1 cellular context compared by ENCODE assay signal in the genomic region with DNA sequence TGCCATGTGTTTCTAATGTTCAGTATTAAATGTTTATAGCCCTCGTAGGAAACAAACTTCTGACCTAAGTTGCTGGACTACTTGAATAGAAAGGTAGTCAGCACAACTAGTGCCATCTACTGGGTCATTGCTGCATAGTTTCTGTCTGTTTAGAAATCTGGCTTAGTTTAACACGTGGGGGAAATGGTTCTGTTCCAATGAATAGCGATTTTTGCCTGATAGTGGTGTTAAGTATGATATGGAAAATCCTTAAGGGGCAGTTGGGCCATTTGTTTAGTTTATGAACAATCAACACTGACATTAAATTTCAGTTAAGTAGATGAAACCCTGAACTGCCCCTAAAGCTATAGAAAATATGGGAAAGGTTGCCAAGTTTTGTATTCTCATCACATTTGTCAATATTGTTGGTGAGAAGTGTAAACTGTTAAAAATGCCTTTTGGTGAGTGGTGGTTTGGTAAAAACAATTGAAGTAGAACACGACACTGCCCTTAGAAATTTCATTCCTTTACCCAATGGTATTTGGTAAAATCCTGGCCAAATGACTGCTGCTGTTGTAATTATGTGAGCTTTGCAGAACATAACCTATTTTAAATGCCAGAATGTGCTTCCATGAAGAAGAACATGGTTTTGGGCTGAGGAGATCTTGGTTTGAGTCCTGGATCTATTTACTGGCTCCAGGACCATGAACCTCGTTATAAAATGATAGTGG.
TF ChIP-seq lines count a peak whose summit lies in the region.

No MANE protein-coding gene starts in this region.

TF ChIP-seq in HepG2, 621 proteins besides CTCF, POLR2A, EP300 and RAD21 (continued from another document and continues in another):
- TF ChIP-seq, protein P1, sequence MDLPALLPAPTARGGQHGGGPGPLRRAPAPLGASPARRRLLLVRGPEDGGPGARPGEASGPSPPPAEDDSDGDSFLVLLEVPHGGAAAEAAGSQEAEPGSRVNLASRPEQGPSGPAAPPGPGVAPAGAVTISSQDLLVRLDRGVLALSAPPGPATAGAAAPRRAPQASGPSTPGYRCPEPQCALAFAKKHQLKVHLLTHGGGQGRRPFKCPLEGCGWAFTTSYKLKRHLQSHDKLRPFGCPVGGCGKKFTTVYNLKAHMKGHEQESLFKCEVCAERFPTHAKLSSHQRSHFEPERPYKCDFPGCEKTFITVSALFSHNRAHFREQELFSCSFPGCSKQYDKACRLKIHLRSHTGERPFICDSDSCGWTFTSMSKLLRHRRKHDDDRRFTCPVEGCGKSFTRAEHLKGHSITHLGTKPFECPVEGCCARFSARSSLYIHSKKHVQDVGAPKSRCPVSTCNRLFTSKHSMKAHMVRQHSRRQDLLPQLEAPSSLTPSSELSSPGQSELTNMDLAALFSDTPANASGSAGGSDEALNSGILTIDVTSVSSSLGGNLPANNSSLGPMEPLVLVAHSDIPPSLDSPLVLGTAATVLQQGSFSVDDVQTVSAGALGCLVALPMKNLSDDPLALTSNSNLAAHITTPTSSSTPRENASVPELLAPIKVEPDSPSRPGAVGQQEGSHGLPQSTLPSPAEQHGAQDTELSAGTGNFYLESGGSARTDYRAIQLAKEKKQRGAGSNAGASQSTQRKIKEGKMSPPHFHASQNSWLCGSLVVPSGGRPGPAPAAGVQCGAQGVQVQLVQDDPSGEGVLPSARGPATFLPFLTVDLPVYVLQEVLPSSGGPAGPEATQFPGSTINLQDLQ (CRISPR knock-in tag; IDR thresholded peaks at IDR 0.05): no peak
- TF ChIP-seq ZBTB20 (CRISPR knock-in tag; IDR thresholded peaks at IDR 0.05; ENCODE audit: borderline replicate concordance, low read depth) (no peak), KDM5A (IDR thresholded peaks at IDR 0.05; ENCODE audit: borderline replicate concordance, low read length) (no peak), NRL (CRISPR knock-in tag; IDR thresholded peaks at IDR 0.05; ENCODE audit: borderline replicate concordance) (no peak), HHEX (CRISPR knock-in tag; IDR thresholded peaks at IDR 0.05) (no peak), GZF1 (CRISPR knock-in tag; IDR thresholded peaks at IDR 0.05) (no peak), TCF7 (IDR thresholded peaks at IDR 0.05; ENCODE audit: low read depth) (no peak), HMG20A (CRISPR knock-in tag; IDR thresholded peaks at IDR 0.05; ENCODE audit: borderline replicate concordance) (peak; percentile 22; the same call in 1 of the 2 replicates), ZFP36L1 (CRISPR knock-in tag; IDR thresholded peaks at IDR 0.05) (no peak; the same call in 1 of the 2 replicates), ZNF7 (CRISPR knock-in tag; IDR thresholded peaks at IDR 0.05) (no peak), GTF2F1 (IDR thresholded peaks at IDR 0.05; ENCODE audit: low read length) (no peak), ZNF776 (CRISPR knock-in tag; IDR thresholded peaks at IDR 0.05) (no peak), ZNF274 (CRISPR knock-in tag; IDR thresholded peaks at IDR 0.05) (no peak), DMAP1 (CRISPR knock-in tag; IDR thresholded peaks at IDR 0.05) (no peak), THAP11 (CRISPR knock-in tag; IDR thresholded peaks at IDR 0.05) (no peak), GATA4 (IDR thresholded peaks at IDR 0.05; ENCODE audit: borderline replicate concordance, low read depth) (no peak), ZSCAN30 (CRISPR knock-in tag; IDR thresholded peaks at IDR 0.05) (no peak), ZNF781 (CRISPR knock-in tag; IDR thresholded peaks at IDR 0.05; ENCODE audit: borderline replicate concordance, not compliant biosample characterization) (no peak), ZNF768 (CRISPR knock-in tag; IDR thresholded peaks at IDR 0.05) (no peak), DR1 (CRISPR knock-in tag; IDR thresholded peaks at IDR 0.05) (no peak), FOXA3 (CRISPR knock-in tag; IDR thresholded peaks at IDR 0.05) (0 out of 2 replicates have a peak, but pooled peaks have one; percentile 39), SRSF1 (optimal IDR thresholded peaks at IDR 0.05; ENCODE audit: low read depth, low read length) (no peak), ZSCAN22 (CRISPR knock-in tag; IDR thresholded peaks at IDR 0.05) (no peak), MXD4 (CRISPR knock-in tag; IDR thresholded peaks at IDR 0.05) (no peak), GFI1 (CRISPR knock-in tag; IDR thresholded peaks at IDR 0.05; ENCODE audit: borderline replicate concordance) (0 out of 2 replicates have a peak, but pooled peaks have one; percentile 35), NFYC (CRISPR knock-in tag; IDR thresholded peaks at IDR 0.05) (no peak), TBL1XR1 (IDR thresholded peaks at IDR 0.05; ENCODE audit: borderline replicate concordance, low read length, partially characterized antibody) (peak; percentile 26), ZNF550 (CRISPR knock-in tag; IDR thresholded peaks at IDR 0.05; ENCODE audit: borderline replicate concordance) (no peak)
- TF ChIP-seq, protein P2, sequence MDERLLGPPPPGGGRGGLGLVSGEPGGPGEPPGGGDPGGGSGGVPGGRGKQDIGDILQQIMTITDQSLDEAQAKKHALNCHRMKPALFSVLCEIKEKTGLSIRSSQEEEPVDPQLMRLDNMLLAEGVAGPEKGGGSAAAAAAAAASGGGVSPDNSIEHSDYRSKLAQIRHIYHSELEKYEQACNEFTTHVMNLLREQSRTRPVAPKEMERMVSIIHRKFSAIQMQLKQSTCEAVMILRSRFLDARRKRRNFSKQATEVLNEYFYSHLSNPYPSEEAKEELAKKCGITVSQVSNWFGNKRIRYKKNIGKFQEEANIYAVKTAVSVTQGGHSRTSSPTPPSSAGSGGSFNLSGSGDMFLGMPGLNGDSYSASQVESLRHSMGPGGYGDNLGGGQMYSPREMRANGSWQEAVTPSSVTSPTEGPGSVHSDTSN (CRISPR knock-in tag; IDR thresholded peaks at IDR 0.05): no peak
- TF ChIP-seq, protein P3, sequence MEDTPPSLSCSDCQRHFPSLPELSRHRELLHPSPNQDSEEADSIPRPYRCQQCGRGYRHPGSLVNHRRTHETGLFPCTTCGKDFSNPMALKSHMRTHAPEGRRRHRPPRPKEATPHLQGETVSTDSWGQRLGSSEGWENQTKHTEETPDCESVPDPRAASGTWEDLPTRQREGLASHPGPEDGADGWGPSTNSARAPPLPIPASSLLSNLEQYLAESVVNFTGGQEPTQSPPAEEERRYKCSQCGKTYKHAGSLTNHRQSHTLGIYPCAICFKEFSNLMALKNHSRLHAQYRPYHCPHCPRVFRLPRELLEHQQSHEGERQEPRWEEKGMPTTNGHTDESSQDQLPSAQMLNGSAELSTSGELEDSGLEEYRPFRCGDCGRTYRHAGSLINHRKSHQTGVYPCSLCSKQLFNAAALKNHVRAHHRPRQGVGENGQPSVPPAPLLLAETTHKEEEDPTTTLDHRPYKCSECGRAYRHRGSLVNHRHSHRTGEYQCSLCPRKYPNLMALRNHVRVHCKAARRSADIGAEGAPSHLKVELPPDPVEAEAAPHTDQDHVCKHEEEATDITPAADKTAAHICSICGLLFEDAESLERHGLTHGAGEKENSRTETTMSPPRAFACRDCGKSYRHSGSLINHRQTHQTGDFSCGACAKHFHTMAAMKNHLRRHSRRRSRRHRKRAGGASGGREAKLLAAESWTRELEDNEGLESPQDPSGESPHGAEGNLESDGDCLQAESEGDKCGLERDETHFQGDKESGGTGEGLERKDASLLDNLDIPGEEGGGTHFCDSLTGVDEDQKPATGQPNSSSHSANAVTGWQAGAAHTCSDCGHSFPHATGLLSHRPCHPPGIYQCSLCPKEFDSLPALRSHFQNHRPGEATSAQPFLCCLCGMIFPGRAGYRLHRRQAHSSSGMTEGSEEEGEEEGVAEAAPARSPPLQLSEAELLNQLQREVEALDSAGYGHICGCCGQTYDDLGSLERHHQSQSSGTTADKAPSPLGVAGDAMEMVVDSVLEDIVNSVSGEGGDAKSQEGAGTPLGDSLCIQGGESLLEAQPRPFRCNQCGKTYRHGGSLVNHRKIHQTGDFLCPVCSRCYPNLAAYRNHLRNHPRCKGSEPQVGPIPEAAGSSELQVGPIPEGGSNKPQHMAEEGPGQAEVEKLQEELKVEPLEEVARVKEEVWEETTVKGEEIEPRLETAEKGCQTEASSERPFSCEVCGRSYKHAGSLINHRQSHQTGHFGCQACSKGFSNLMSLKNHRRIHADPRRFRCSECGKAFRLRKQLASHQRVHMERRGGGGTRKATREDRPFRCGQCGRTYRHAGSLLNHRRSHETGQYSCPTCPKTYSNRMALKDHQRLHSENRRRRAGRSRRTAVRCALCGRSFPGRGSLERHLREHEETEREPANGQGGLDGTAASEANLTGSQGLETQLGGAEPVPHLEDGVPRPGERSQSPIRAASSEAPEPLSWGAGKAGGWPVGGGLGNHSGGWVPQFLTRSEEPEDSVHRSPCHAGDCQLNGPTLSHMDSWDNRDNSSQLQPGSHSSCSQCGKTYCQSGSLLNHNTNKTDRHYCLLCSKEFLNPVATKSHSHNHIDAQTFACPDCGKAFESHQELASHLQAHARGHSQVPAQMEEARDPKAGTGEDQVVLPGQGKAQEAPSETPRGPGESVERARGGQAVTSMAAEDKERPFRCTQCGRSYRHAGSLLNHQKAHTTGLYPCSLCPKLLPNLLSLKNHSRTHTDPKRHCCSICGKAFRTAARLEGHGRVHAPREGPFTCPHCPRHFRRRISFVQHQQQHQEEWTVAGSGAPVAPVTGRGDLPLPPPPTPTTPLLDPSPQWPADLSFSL (CRISPR knock-in tag; IDR thresholded peaks at IDR 0.05): no peak
- TF ChIP-seq, protein P4, sequence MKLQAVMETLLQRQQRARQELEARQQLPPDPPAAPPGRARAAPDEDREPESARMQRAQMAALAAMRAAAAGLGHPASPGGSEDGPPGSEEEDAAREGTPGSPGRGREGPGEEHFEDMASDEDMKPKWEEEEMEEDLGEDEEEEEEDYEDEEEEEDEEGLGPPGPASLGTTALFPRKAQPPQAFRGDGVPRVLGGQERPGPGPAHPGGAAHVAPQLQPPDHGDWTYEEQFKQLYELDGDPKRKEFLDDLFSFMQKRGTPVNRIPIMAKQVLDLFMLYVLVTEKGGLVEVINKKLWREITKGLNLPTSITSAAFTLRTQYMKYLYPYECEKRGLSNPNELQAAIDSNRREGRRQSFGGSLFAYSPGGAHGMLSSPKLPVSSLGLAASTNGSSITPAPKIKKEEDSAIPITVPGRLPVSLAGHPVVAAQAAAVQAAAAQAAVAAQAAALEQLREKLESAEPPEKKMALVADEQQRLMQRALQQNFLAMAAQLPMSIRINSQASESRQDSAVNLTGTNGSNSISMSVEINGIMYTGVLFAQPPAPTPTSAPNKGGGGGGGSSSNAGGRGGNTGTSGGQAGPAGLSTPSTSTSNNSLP (IDR thresholded peaks at IDR 0.05; ENCODE audit: low read depth, low read length): no peak
- TF ChIP-seq, protein P5, sequence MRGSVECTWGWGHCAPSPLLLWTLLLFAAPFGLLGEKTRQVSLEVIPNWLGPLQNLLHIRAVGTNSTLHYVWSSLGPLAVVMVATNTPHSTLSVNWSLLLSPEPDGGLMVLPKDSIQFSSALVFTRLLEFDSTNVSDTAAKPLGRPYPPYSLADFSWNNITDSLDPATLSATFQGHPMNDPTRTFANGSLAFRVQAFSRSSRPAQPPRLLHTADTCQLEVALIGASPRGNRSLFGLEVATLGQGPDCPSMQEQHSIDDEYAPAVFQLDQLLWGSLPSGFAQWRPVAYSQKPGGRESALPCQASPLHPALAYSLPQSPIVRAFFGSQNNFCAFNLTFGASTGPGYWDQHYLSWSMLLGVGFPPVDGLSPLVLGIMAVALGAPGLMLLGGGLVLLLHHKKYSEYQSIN (CRISPR knock-in tag; IDR thresholded peaks at IDR 0.05; ENCODE audit: borderline replicate concordance): no peak
- TF ChIP-seq, protein P6, sequence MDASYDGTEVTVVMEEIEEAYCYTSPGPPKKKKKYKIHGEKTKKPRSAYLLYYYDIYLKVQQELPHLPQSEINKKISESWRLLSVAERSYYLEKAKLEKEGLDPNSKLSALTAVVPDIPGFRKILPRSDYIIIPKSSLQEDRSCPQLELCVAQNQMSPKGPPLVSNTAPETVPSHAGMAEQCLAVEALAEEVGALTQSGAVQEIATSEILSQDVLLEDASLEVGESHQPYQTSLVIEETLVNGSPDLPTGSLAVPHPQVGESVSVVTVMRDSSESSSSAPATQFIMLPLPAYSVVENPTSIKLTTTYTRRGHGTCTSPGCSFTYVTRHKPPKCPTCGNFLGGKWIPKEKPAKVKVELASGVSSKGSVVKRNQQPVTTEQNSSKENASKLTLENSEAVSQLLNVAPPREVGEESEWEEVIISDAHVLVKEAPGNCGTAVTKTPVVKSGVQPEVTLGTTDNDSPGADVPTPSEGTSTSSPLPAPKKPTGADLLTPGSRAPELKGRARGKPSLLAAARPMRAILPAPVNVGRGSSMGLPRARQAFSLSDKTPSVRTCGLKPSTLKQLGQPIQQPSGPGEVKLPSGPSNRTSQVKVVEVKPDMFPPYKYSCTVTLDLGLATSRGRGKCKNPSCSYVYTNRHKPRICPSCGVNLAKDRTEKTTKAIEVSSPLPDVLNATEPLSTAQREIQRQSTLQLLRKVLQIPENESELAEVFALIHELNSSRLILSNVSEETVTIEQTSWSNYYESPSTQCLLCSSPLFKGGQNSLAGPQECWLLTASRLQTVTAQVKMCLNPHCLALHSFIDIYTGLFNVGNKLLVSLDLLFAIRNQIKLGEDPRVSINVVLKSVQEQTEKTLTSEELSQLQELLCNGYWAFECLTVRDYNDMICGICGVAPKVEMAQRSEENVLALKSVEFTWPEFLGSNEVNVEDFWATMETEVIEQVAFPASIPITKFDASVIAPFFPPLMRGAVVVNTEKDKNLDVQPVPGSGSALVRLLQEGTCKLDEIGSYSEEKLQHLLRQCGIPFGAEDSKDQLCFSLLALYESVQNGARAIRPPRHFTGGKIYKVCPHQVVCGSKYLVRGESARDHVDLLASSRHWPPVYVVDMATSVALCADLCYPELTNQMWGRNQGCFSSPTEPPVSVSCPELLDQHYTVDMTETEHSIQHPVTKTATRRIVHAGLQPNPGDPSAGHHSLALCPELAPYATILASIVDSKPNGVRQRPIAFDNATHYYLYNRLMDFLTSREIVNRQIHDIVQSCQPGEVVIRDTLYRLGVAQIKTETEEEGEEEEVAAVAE (CRISPR knock-in tag; IDR thresholded peaks at IDR 0.05; ENCODE audit: borderline replicate concordance): no peak
- TF ChIP-seq, protein P7, sequence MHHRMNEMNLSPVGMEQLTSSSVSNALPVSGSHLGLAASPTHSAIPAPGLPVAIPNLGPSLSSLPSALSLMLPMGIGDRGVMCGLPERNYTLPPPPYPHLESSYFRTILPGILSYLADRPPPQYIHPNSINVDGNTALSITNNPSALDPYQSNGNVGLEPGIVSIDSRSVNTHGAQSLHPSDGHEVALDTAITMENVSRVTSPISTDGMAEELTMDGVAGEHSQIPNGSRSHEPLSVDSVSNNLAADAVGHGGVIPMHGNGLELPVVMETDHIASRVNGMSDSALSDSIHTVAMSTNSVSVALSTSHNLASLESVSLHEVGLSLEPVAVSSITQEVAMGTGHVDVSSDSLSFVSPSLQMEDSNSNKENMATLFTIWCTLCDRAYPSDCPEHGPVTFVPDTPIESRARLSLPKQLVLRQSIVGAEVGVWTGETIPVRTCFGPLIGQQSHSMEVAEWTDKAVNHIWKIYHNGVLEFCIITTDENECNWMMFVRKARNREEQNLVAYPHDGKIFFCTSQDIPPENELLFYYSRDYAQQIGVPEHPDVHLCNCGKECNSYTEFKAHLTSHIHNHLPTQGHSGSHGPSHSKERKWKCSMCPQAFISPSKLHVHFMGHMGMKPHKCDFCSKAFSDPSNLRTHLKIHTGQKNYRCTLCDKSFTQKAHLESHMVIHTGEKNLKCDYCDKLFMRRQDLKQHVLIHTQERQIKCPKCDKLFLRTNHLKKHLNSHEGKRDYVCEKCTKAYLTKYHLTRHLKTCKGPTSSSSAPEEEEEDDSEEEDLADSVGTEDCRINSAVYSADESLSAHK (CRISPR knock-in tag; IDR thresholded peaks at IDR 0.05; ENCODE audit: borderline replicate concordance): no peak
- TF ChIP-seq, protein P8, sequence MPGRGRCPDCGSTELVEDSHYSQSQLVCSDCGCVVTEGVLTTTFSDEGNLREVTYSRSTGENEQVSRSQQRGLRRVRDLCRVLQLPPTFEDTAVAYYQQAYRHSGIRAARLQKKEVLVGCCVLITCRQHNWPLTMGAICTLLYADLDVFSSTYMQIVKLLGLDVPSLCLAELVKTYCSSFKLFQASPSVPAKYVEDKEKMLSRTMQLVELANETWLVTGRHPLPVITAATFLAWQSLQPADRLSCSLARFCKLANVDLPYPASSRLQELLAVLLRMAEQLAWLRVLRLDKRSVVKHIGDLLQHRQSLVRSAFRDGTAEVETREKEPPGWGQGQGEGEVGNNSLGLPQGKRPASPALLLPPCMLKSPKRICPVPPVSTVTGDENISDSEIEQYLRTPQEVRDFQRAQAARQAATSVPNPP (CRISPR knock-in tag; IDR thresholded peaks at IDR 0.05): no peak
